In genomic region chr12:10336196-10336595, GRCh38 we compare ENCODE assay signal across 11 cellular contexts. TPM values are rescaled to one million over a fixed set of nuclear protein-coding genes. Genes with fewer than 3 reads are reported as not detected.
DNase-seq lines count a peak whose midpoint lies in the region; ATAC-seq and TF ChIP-seq lines count a peak whose summit lies in the region.
"Not testable (repeated sequence)": the region's sequence is repeated elsewhere in the genome, so short reads cannot be mapped to it uniquely, and the experiment has no call there.
"Had no signal": no experiment of that assay in that cellular context is flagged by ENCODE, and none has a peak within 500 bp of the region (broad histone marks: within the 10 kb centered on the region; RNA-seq: fewer than 3 reads in every experiment).

No MANE protein-coding gene starts in this region.

- POLR2A ChIA-PET in Caco-2 (lab: Charles Lee); WTC11 (lab: Charles Lee): not testable (repeated sequence)

- not testable (repeated sequence) for H2AK5ac ChIP-seq in mesendoderm (ENCODE audit: low read length)

- H3K27ac ChIP-seq in endodermal cell (ENCODE audit: low read depth, low read length); mesendoderm (ENCODE audit: low read depth, low read length): not testable (repeated sequence)

- not testable (repeated sequence) for TF ChIP-seq CTCF in Caco-2 (IDR thresholded peaks at IDR 0.05; ENCODE audit: insufficient read depth in 1 of 2, low read depth in 1 of 2, low read length in 1 of 2, severe bottlenecking in 1 of 2, unreplicated experiment in 1 of 2); WTC11 (IDR thresholded peaks at IDR 0.05); endodermal cell (conservative IDR thresholded peaks at IDR 0.05)

- H3K4me3 Mint-ChIP-seq in Caco-2 (ENCODE audit: unreplicated experiment); stimulated activated effector memory CD8-positive, alpha-beta T cell treated with anti-CD3 and anti-CD28 coated beads, Interleukin-12 subunit alpha, Interleukin-12 subunit beta, amount 100 ng/mL, for 72 hours: not testable (repeated sequence)
- H3K4me3 Mint-ChIP-seq in WTC11 (peak overlapping the region; percentile 47), endodermal cell (peak overlapping the region; percentile 56)

- H3K27ac Mint-ChIP-seq in Caco-2 (ENCODE audit: unreplicated experiment) (peak overlapping the region; percentile 21), endodermal cell (peak overlapping the region; percentile 89)
- not testable (repeated sequence) for H3K27ac Mint-ChIP-seq in WTC11
- H3K27ac Mint-ChIP-seq in stimulated activated effector memory CD8-positive, alpha-beta T cell treated with anti-CD3 and anti-CD28 coated beads, Interleukin-12 subunit alpha, Interleukin-12 subunit beta, amount 100 ng/mL, for 72 hours = peak overlapping the region; percentile 44

- not testable (repeated sequence) for H3K4me2 ChIP-seq in mesendoderm (ENCODE audit: low read length)

- H3K36me3 ChIP-seq in Caco-2 (ENCODE audit: control insufficient read depth, insufficient read depth, low read length); endodermal cell (ENCODE audit: control insufficient read depth, insufficient read depth, low read length); mesendoderm (ENCODE audit: control insufficient read depth, insufficient read depth, low read length): not testable (repeated sequence)

- not testable (repeated sequence) for H3K27me3 Mint-ChIP-seq in Caco-2 (ENCODE audit: insufficient read depth, unreplicated experiment); WTC11 (ENCODE audit: low read depth); endodermal cell (ENCODE audit: insufficient read depth)

- H3K4me3 ChIP-seq in Caco-2 (ENCODE audit: low read depth, low read length); endodermal cell (ENCODE audit: low read length); mesendoderm (ENCODE audit: low read length): not testable (repeated sequence)

- H3K79me2 ChIP-seq in mesendoderm (ENCODE audit: control insufficient read depth, insufficient read depth, low read length) = not testable (repeated sequence)

- H2BK120ac ChIP-seq in mesendoderm (ENCODE audit: low read depth, low read length) = not testable (repeated sequence)

- intact Hi-C loops in Caco-2 (cut with micrococcal nuclease; ENCODE audit: unreplicated experiment); left ventricle myocardium superior (cut with micrococcal nuclease): not testable (repeated sequence)

- not testable (repeated sequence) for H3K4ac ChIP-seq in mesendoderm (ENCODE audit: low read depth, low read length)

- CTCF ChIA-PET in Caco-2 (lab: Charles Lee); WTC11 (lab: Charles Lee): not testable (repeated sequence)

- H3K4me1 Mint-ChIP-seq in Caco-2 (ENCODE audit: low read depth, unreplicated experiment) (peaks cover 29% of the 10 kb centered on the region), WTC11 (peaks cover 39% of the 10 kb centered on the region), endodermal cell (peaks cover 49% of the 10 kb centered on the region)
- peaks cover 33% of the 10 kb centered on the region for H3K4me1 Mint-ChIP-seq in stimulated activated effector memory CD8-positive, alpha-beta T cell treated with anti-CD3 and anti-CD28 coated beads, Interleukin-12 subunit alpha, Interleukin-12 subunit beta, amount 100 ng/mL, for 72 hours

- 80% methylated on average over 4 of the region's 4 CpGs; no CpG with 5 or more reads in 1 of the 2 experiments for WGBS in endodermal cell (ENCODE audit: insufficient coverage in 1 of 2, insufficient read length in 1 of 2), 2 experiments
- no CpG with 5 or more reads among the region's 4 CpGs for WGBS in mesendoderm (ENCODE audit: extremely low coverage, insufficient coverage, low lambda C conversion rate)

- not testable (repeated sequence) for ATAC-seq in WTC11; left ventricle myocardium superior; stimulated activated effector memory CD8-positive, alpha-beta T cell treated with anti-CD3 and anti-CD28 coated beads, Interleukin-12 subunit alpha, Interleukin-12 subunit beta, amount 100 ng/mL, for 72 hours

- H3K18ac ChIP-seq in mesendoderm (ENCODE audit: low read length) = peak overlapping the region; percentile 84

- H3K56ac ChIP-seq in mesendoderm (ENCODE audit: low read length) = peak overlapping the region; percentile 25

- H3K23ac ChIP-seq in mesendoderm (ENCODE audit: low read length) = not testable (repeated sequence)

- H3K27me3 ChIP-seq in Caco-2 (replicated peaks; ENCODE audit: control insufficient read depth, insufficient read depth, low read length); endodermal cell (ENCODE audit: control insufficient read depth, insufficient read depth, low read length, poor library complexity, severe bottlenecking); mesendoderm (ENCODE audit: insufficient read depth, low read length, poor library complexity): not testable (repeated sequence)

- not testable (repeated sequence) for H3K4me1 ChIP-seq in Caco-2; endodermal cell (ENCODE audit: control insufficient read depth, insufficient read depth, low read length); mesendoderm (ENCODE audit: control insufficient read depth, low read depth, low read length)

- not testable (repeated sequence) for H2BK15ac ChIP-seq in mesendoderm (replicated peaks; ENCODE audit: low read depth)

- not testable (repeated sequence) for H3K36me3 Mint-ChIP-seq in Caco-2 (ENCODE audit: insufficient read depth, unreplicated experiment); WTC11; stimulated activated effector memory CD8-positive, alpha-beta T cell treated with anti-CD3 and anti-CD28 coated beads, Interleukin-12 subunit alpha, Interleukin-12 subunit beta, amount 100 ng/mL, for 72 hours
- peaks cover 19% of the 10 kb centered on the region for H3K36me3 Mint-ChIP-seq in endodermal cell (ENCODE audit: low read depth)

- H3K9ac ChIP-seq in endodermal cell (ENCODE audit: extremely low read depth, low read length, poor library complexity, severe bottlenecking); mesendoderm (ENCODE audit: low read length): not testable (repeated sequence)

- H3K9me3 Mint-ChIP-seq in Caco-2 (ENCODE audit: unreplicated experiment); WTC11; stimulated activated effector memory CD8-positive, alpha-beta T cell treated with anti-CD3 and anti-CD28 coated beads, Interleukin-12 subunit alpha, Interleukin-12 subunit beta, amount 100 ng/mL, for 72 hours: not testable (repeated sequence)
- peaks cover 40% of the 10 kb centered on the region for H3K9me3 Mint-ChIP-seq in endodermal cell

- H4K5ac ChIP-seq in mesendoderm (ENCODE audit: low read length) = not testable (repeated sequence)

- not testable (repeated sequence) for DNase-seq in Caco-2; WTC11 (ENCODE audit: low spot score); endodermal cell; mesendoderm; stimulated activated effector memory CD8-positive, alpha-beta T cell treated with anti-CD3 and anti-CD28 coated beads, Interleukin-12 subunit alpha, Interleukin-12 subunit beta, amount 100 ng/mL, for 72 hours (ENCODE audit: low spot score in 2 of 2)
- peak; percentile 24 for DNase-seq in left ventricle myocardium superior

- H3K79me1 ChIP-seq in mesendoderm (ENCODE audit: low read length) = not testable (repeated sequence)

- BruUV-seq in Caco-2 (replicated peaks; lab: Mats Ljungman, UMichigan) = not testable (repeated sequence)

- H2BK5ac ChIP-seq in mesendoderm (ENCODE audit: low read length) = not testable (repeated sequence)

- not testable (repeated sequence) for H3K9me3 ChIP-seq in Caco-2; endodermal cell (ENCODE audit: control insufficient read depth, low read length)

- H4K8ac ChIP-seq in mesendoderm (ENCODE audit: low read depth, low read length) = not testable (repeated sequence)

RNA-seq across cellular contexts. Expression of gene KLRD1, which starts 28.5 kb away (rescaled TPM):
- total RNA-seq in Caco-2 (2022) = 0.05 and 0.23 TPM in 2 replicates
- 0.16 to 0.71 TPM (median 0.55 TPM) in 3 replicates for total RNA-seq in WTC11 (2021)
- 1 to 10 TPM in 1 of 2 donors, under 1 TPM in 1; 0.59 to 2.2 TPM for total RNA-seq in endodermal cell
- polyA plus RNA-seq in endodermal cell (2013, experiment 1 of 2) = 0.89 TPM
- polyA plus RNA-seq in endodermal cell (2013, experiment 2 of 2) = 0.04 TPM
- 1.5 TPM for total RNA-seq in left ventricle myocardium superior
- under 0.01 TPM for polyA plus RNA-seq in mesendoderm (2013, experiment 1 of 2)
- not detected for polyA plus RNA-seq in mesendoderm (2013, experiment 2 of 2)

RNA-seq across cellular contexts. Expression of gene KLRK1, which starts 53.6 kb away (rescaled TPM):
- 0.18 and 0.28 TPM in 2 replicates for total RNA-seq in Caco-2 (2022)
- total RNA-seq in WTC11 (2021) = 0.15 to 0.23 TPM in 2 of 3 replicates, not detected in the other
- total RNA-seq in endodermal cell = under 1 TPM in 1 of 2 donors, not detected in 1; 0.24 TPM
- not detected for polyA plus RNA-seq in endodermal cell (2013, experiment 1 of 2)
- not detected for polyA plus RNA-seq in endodermal cell (2013, experiment 2 of 2)
- total RNA-seq in left ventricle myocardium superior = not detected
- polyA plus RNA-seq in mesendoderm (2013, experiment 1 of 2) = 0.08 TPM
- polyA plus RNA-seq in mesendoderm (2013, experiment 2 of 2) = not detected
- total RNA-seq: GM23248, H1, H7 had no signal
- polyA plus RNA-seq: A549, BJ, GM23248, H1 had no signal
